Comparison of ENCODE assay signal across 27 cellular contexts in the genomic region with DNA sequence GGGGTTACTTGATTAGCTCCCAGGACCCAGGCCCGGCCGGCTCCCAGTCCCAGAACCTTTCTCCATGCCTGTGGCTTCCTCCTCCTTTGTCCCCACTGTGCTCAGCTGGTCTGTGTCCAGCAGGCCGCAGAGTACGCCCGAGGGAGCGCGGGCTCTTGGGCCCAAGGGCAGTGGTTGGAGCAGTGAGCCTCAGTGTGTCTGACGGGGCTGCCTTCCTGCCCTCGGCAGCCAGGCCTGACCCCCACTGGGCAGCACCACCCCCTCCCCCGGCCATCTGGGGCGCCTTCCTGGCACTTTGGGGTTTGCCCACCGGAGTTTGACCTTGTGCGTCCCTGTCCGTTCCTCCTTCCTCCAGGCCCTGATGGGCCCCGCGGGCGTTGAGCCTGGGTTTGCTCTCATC.
"Had no signal": no experiment of that assay in that cellular context is flagged by ENCODE, and none has a peak within 500 bp of the region (broad histone marks: within the 10 kb centered on the region; RNA-seq: fewer than 3 reads in every experiment).

No MANE protein-coding gene starts in this region.

- ATAC-seq: heart right ventricle; left colon; left lung; natural killer cell; pancreas; right cardiac atrium; stimulated activated effector memory CD8-positive, alpha-beta T cell treated with anti-CD3 and anti-CD28 coated beads, Interleukin-12 subunit alpha, Interleukin-12 subunit beta, amount 100 ng/mL, for 72 hours had no signal

- H3K9me3 ChIP-seq: heart right ventricle, left lung, pancreas, prostate gland, sigmoid colon, spleen, tibial nerve, upper lobe of left lung, vagina had no signal

- H2AFZ ChIP-seq: neural progenitor cell had no signal

- H3K4me2 ChIP-seq: neural progenitor cell had no signal

- H3K9ac ChIP-seq: neural progenitor cell had no signal

- H3K27ac ChIP-seq: heart right ventricle, left lung, neural progenitor cell, pancreas, prostate gland, sigmoid colon, spleen, tibial nerve, upper lobe of left lung, vagina had no signal

- H3K4me3 ChIP-seq: heart right ventricle, left lung, lung, neural progenitor cell, pancreas, prostate gland, sigmoid colon, spleen, tibial nerve, upper lobe of left lung, vagina had no signal

- H3K4me1 ChIP-seq: neural progenitor cell, pancreas, prostate gland had no signal

- DNase-seq: heart right ventricle; hippocampal formation; immature natural killer cell; kidney; left colon; left lung; mesendoderm; naive B cell; natural killer cell; nephron progenitor cell; pancreas; posterior cingulate gyrus; retina; right cardiac atrium; sigmoid colon; small intestine; spleen; stimulated activated CD4-positive, alpha-beta T cell treated with anti-CD3 and anti-CD28 coated beads, Interleukin-4, amount 100 ng/mL, for 24 hours; stimulated activated naive CD4-positive, alpha-beta T cell had no signal

- FAIRE-seq: islet of Langerhans, kidney, pancreas, small intestine had no signal

- H3K27me3 ChIP-seq: heart right ventricle, left lung, neural progenitor cell, pancreas, sigmoid colon, tibial nerve, upper lobe of left lung, vagina had no signal

- H3K36me3 ChIP-seq: neural progenitor cell, pancreas had no signal
